In genomic region chr5:33614039-33614438, GRCh38 we compare ENCODE assay signal across 29 cellular contexts.
"Had no signal": no experiment of that assay in that cellular context is flagged by ENCODE, and none has a peak within 500 bp of the region (broad histone marks: within the 10 kb centered on the region; RNA-seq: fewer than 3 reads in every experiment).

No MANE protein-coding gene starts in this region.

- H3K27me3 ChIP-seq: adrenal gland, brain microvascular endothelial cell, foreskin keratinocyte, gastrocnemius medialis, heart left ventricle had no signal

- ATAC-seq: activated CD8-positive, alpha-beta T cell treated with anti-CD3 and anti-CD28 coated beads for 36 hours; activated naive CD8-positive, alpha-beta T cell treated with anti-CD3 and anti-CD28 coated beads, Interleukin-2, amount 50 U/mL, for 24 hours; esophagus mucosa; foreskin keratinocyte; gastrocnemius medialis; heart left ventricle had no signal

- H3K9me3 ChIP-seq: adrenal gland, gastrocnemius medialis, heart left ventricle had no signal

- FAIRE-seq: bronchial epithelial cell had no signal

- H3K36me3 ChIP-seq: gastrocnemius medialis had no signal

- H3K4me3 ChIP-seq: adrenal gland, coronary artery, dorsolateral prefrontal cortex, gastrocnemius medialis, heart left ventricle had no signal

- H3K4me1 ChIP-seq: foreskin keratinocyte, gastrocnemius medialis, heart left ventricle had no signal

- DNase-seq: activated CD4-positive, alpha-beta T cell treated with anti-CD3 and anti-CD28 coated beads for 1 hour; activated CD4-positive, alpha-beta T cell treated with anti-CD3 and anti-CD28 coated beads for 48 hours; activated CD4-positive, alpha-beta T cell treated with anti-CD3 and anti-CD28 coated beads, Interleukin-2, amount 50 U/mL, for 1 hour; activated CD4-positive, alpha-beta T cell treated with anti-CD3 and anti-CD28 coated beads, Interleukin-2, amount 50 U/mL, for 48 hours; activated CD4-positive, CD25-positive, alpha-beta regulatory T cell; activated CD8-positive, alpha-beta memory T cell treated with anti-CD3 and anti-CD28 coated beads for 24 hours; activated CD8-positive, alpha-beta memory T cell treated with anti-CD3 and anti-CD28 coated beads, Interleukin-2, amount 50 U/mL, for 4 hours; activated CD8-positive, alpha-beta T cell treated with anti-CD3 and anti-CD28 coated beads for 36 hours; activated effector memory CD4-positive, alpha-beta T cell treated with anti-CD3 and anti-CD28 coated beads, Interleukin-2, amount 50 U/mL, for 16 hours; activated naive CD4-positive, alpha-beta T cell treated with anti-CD3 and anti-CD28 coated beads for 36 hours; activated naive CD8-positive, alpha-beta T cell treated with anti-CD3 and anti-CD28 coated beads for 36 hours; activated naive CD8-positive, alpha-beta T cell treated with anti-CD3 and anti-CD28 coated beads, Interleukin-2, amount 50 U/mL, for 24 hours; activated T-cell treated with anti-CD3 and anti-CD28 coated beads, Interleukin-2, amount 50 U/mL, for 1 hour; activated T-cell treated with anti-CD3 and anti-CD28 coated beads, Interleukin-2, amount 50 U/mL, for 48 hours; adrenal gland; amygdala; aorta; brain microvascular endothelial cell; dorsolateral prefrontal cortex; effector memory CD4-positive, alpha-beta T cell; endodermal cell; foreskin keratinocyte; gastrocnemius medialis; glutamatergic neuron; heart left ventricle; T-helper 2 cell had no signal

- H3K27ac ChIP-seq: adrenal gland, brain microvascular endothelial cell, coronary artery, dorsolateral prefrontal cortex, foreskin keratinocyte, gastrocnemius medialis, heart left ventricle had no signal
